ENCODE assay signal across 27 cellular contexts in the genomic region with DNA sequence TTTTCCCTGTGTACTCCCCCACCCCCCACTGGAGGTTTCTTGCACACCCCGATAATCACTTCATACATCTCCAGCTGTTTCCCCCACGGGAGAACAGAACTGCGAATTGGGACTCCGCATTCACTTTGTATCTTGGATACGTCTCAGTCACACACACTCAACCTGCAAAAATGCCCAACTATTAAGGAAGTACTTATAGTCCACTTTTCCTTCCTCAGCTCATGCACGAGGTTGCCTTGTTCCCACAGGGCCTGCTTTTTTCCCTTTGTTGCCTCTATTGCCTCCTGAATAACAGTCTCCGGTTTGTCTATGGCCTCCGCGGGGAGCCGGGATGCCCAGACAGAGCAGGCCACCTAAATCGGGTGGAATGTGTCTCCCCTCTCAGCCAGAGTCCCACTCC.
"Had no signal": no experiment of that assay in that cellular context is flagged by ENCODE, and none has a peak within 500 bp of the region (broad histone marks: within the 10 kb centered on the region; RNA-seq: fewer than 3 reads in every experiment).

No MANE protein-coding gene starts in this region.

- H3K36me3 ChIP-seq: brain microvascular endothelial cell, esophagus muscularis mucosa, gastrocnemius medialis had no signal

- H3K27me3 Mint-ChIP-seq: activated CD4-positive, alpha-beta memory T cell treated with anti-CD3 and anti-CD28 coated beads, Interleukin-2, amount 10 ng/mL, durations not matched to agents 7 days and 5 days; activated CD4-positive, alpha-beta T cell treated with anti-CD3 and anti-CD28 coated beads, Interleukin-2, amount 10 ng/mL, durations not matched to agents 7 days and 5 days; activated naive CD4-positive, alpha-beta T cell treated with anti-CD3 and anti-CD28 coated beads, Interleukin-2, amount 10 ng/mL, durations not matched to agents 7 days and 5 days; activated naive CD8-positive, alpha-beta T cell treated with anti-CD3 and anti-CD28 coated beads, Interleukin-2, amount 10 ng/mL, durations not matched to agents 7 days and 5 days; activated T-cell treated with anti-CD3 and anti-CD28 coated beads, Interleukin-2, amount 50 U/mL, for 24 hours; central memory CD8-positive, alpha-beta T cell; dendritic cell treated with granulocyte-macrophage colony-stimulating factor and Interleukin-4, amounts not matched to agents 40 ng/mL and 50 ng/mL, for 4 days; effector memory CD8-positive, alpha-beta T cell had no signal

- H3K4me3 ChIP-seq: coronary artery, esophagus muscularis mucosa, gastrocnemius medialis had no signal

- H3K27ac ChIP-seq: brain microvascular endothelial cell, coronary artery, esophagus muscularis mucosa, foreskin keratinocyte, gastrocnemius medialis had no signal

- H3K4me1 Mint-ChIP-seq: activated CD4-positive, alpha-beta memory T cell treated with anti-CD3 and anti-CD28 coated beads, Interleukin-2, amount 10 ng/mL, durations not matched to agents 7 days and 5 days; activated CD4-positive, alpha-beta T cell treated with anti-CD3 and anti-CD28 coated beads, Interleukin-2, amount 10 ng/mL, durations not matched to agents 7 days and 5 days; activated naive CD4-positive, alpha-beta T cell treated with anti-CD3 and anti-CD28 coated beads, Interleukin-2, amount 10 ng/mL, durations not matched to agents 7 days and 5 days; activated naive CD8-positive, alpha-beta T cell treated with anti-CD3 and anti-CD28 coated beads, Interleukin-2, amount 10 ng/mL, durations not matched to agents 7 days and 5 days; central memory CD8-positive, alpha-beta T cell had no signal

- H3K4me3 Mint-ChIP-seq: activated CD4-positive, alpha-beta memory T cell treated with anti-CD3 and anti-CD28 coated beads, Interleukin-2, amount 10 ng/mL, durations not matched to agents 7 days and 5 days; activated CD4-positive, alpha-beta T cell treated with anti-CD3 and anti-CD28 coated beads, Interleukin-2, amount 10 ng/mL, durations not matched to agents 7 days and 5 days; activated naive CD4-positive, alpha-beta T cell treated with anti-CD3 and anti-CD28 coated beads, Interleukin-2, amount 10 ng/mL, durations not matched to agents 7 days and 5 days; activated naive CD8-positive, alpha-beta T cell treated with anti-CD3 and anti-CD28 coated beads, Interleukin-2, amount 10 ng/mL, durations not matched to agents 7 days and 5 days; activated T-cell treated with anti-CD3 and anti-CD28 coated beads, Interleukin-2, amount 50 U/mL, for 24 hours; activated T-cell treated with anti-CD3 and anti-CD28 coated beads, Interleukin-2, amount 50 U/mL, for 72 hours; central memory CD8-positive, alpha-beta T cell; dendritic cell treated with granulocyte-macrophage colony-stimulating factor and Interleukin-4, amounts not matched to agents 40 ng/mL and 50 ng/mL, for 4 days; effector memory CD8-positive, alpha-beta T cell had no signal

- ATAC-seq: activated naive CD4-positive, alpha-beta T cell treated with anti-CD3 and anti-CD28 coated beads, Interleukin-2, amount 50 U/mL, for 72 hours; activated T-cell treated with anti-CD3 and anti-CD28 coated beads, Interleukin-2, amount 50 U/mL, for 72 hours; effector memory CD8-positive, alpha-beta T cell; foreskin keratinocyte; gastrocnemius medialis had no signal

- H3K4me1 ChIP-seq: esophagus muscularis mucosa, foreskin keratinocyte, gastrocnemius medialis had no signal

- H3K9me3 ChIP-seq: gastrocnemius medialis had no signal

- H3K27ac Mint-ChIP-seq: activated CD4-positive, alpha-beta memory T cell treated with anti-CD3 and anti-CD28 coated beads, Interleukin-2, amount 10 ng/mL, durations not matched to agents 7 days and 5 days; activated CD4-positive, alpha-beta T cell treated with anti-CD3 and anti-CD28 coated beads, Interleukin-2, amount 10 ng/mL, durations not matched to agents 7 days and 5 days; activated naive CD4-positive, alpha-beta T cell treated with anti-CD3 and anti-CD28 coated beads, Interleukin-2, amount 10 ng/mL, durations not matched to agents 7 days and 5 days; activated naive CD4-positive, alpha-beta T cell treated with anti-CD3 and anti-CD28 coated beads, Interleukin-2, amount 50 U/mL, for 72 hours; activated naive CD8-positive, alpha-beta T cell treated with anti-CD3 and anti-CD28 coated beads, Interleukin-2, amount 10 ng/mL, durations not matched to agents 7 days and 5 days; activated T-cell treated with anti-CD3 and anti-CD28 coated beads, Interleukin-2, amount 50 U/mL, for 24 hours; activated T-cell treated with anti-CD3 and anti-CD28 coated beads, Interleukin-2, amount 50 U/mL, for 72 hours; dendritic cell treated with granulocyte-macrophage colony-stimulating factor and Interleukin-4, amounts not matched to agents 40 ng/mL and 50 ng/mL, for 4 days; effector memory CD8-positive, alpha-beta T cell had no signal

- H3K36me3 Mint-ChIP-seq: activated naive CD4-positive, alpha-beta T cell treated with anti-CD3 and anti-CD28 coated beads, Interleukin-2, amount 10 ng/mL, durations not matched to agents 7 days and 5 days; activated naive CD8-positive, alpha-beta T cell treated with anti-CD3 and anti-CD28 coated beads, Interleukin-2, amount 10 ng/mL, durations not matched to agents 7 days and 5 days had no signal

- H3K27me3 ChIP-seq: brain microvascular endothelial cell, esophagus muscularis mucosa, foreskin keratinocyte, gastrocnemius medialis had no signal

- DNase-seq: activated CD4-positive, alpha-beta memory T cell treated with anti-CD3 and anti-CD28 coated beads, Interleukin-2, amount 10 ng/mL, durations not matched to agents 7 days and 5 days; activated CD4-positive, alpha-beta T cell treated with anti-CD3 and anti-CD28 coated beads for 1 hour; activated CD4-positive, alpha-beta T cell treated with anti-CD3 and anti-CD28 coated beads for 4 hours; activated CD4-positive, alpha-beta T cell treated with anti-CD3 and anti-CD28 coated beads, Interleukin-2, amount 10 ng/mL, durations not matched to agents 7 days and 5 days; activated CD4-positive, alpha-beta T cell treated with anti-CD3 and anti-CD28 coated beads, Interleukin-2, amount 50 U/mL, for 4 hours; activated CD8-positive, alpha-beta memory T cell treated with anti-CD3 and anti-CD28 coated beads, Interleukin-2, amount 50 U/mL, for 48 hours; activated gamma-delta T cell; activated naive CD4-positive, alpha-beta T cell; activated naive CD4-positive, alpha-beta T cell treated with anti-CD3 and anti-CD28 coated beads, Interleukin-2, amount 10 ng/mL, durations not matched to agents 7 days and 5 days; activated naive CD8-positive, alpha-beta T cell treated with anti-CD3 and anti-CD28 coated beads, Interleukin-2, amount 10 ng/mL, durations not matched to agents 7 days and 5 days; activated T-cell treated with anti-CD3 and anti-CD28 coated beads for 4 hours; activated T-cell treated with anti-CD3 and anti-CD28 coated beads, Interleukin-2, amount 50 U/mL, for 24 hours; activated T-cell treated with anti-CD3 and anti-CD28 coated beads, Interleukin-2, amount 50 U/mL, for 72 hours; anterior cingulate cortex; brain microvascular endothelial cell; effector CD4-positive, alpha-beta T cell; effector memory CD8-positive, alpha-beta T cell; erythroblast; foreskin keratinocyte; gastrocnemius medialis; glutamatergic neuron; T-helper 2 cell had no signal
